Comparison of ENCODE assay signal across 31 cellular contexts in the genomic region with DNA sequence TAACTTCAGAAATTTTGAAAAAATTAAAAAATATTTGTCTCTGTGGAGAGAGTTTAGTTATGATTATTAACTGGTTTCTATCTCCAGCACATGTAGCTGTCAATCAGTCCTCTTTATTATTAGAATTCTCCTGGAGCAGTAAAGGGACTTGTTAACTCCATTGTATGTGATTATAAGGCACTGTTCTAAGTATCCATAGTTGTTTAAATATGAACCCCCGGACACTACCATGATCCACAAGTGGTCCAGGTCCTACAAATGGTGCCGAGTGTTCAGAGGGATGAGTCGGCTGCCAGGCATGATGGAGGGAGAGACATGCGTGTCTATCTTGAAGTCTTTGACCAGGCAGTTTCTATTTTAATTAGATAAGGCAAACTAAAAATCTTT.
DNase-seq lines count a peak whose midpoint lies in the region; ATAC-seq and TF ChIP-seq lines count a peak whose summit lies in the region.
"Had no signal": no experiment of that assay in that cellular context is flagged by ENCODE, and none has a peak within 500 bp of the region (broad histone marks: within the 10 kb centered on the region; RNA-seq: fewer than 3 reads in every experiment).

No MANE protein-coding gene starts in this region.

- H3K4me2 ChIP-seq in BLaER1 (peak overlapping the region; percentile 78), KMS-11 (peak overlapping the region; percentile 93)

- no peak overlapping the region for H3K4me3 ChIP-seq in BLaER1
- no peak overlapping the region for H3K4me3 ChIP-seq in KMS-11 (IDR thresholded peaks at IDR 0.05; ENCODE audit: insufficient read depth, low read depth, low read length)
- H3K4me3 ChIP-seq in brain microvascular endothelial cell (ENCODE audit: low read depth, low read length) = no peak overlapping the region
- H3K4me3 ChIP-seq: ascending aorta, esophagus muscularis mucosa, heart right ventricle, K562, left ventricle myocardium inferior, transverse colon had no signal

- H2AFZ ChIP-seq in KMS-11 (ENCODE audit: low read depth) = peak overlapping the region; percentile 68; the same call in 1 of the 2 replicates

- no peaks in the 10 kb centered on the region for H3K36me3 Mint-ChIP-seq in nephron (ENCODE audit: low read depth)
- H3K36me3 Mint-ChIP-seq: activated naive CD8-positive, alpha-beta T cell treated with anti-CD3 and anti-CD28 coated beads for 36 hours; stimulated activated effector memory CD8-positive, alpha-beta T cell treated with anti-CD3 and anti-CD28 coated beads, Interleukin-12 subunit alpha, Interleukin-12 subunit beta, amount 100 ng/mL, for 72 hours had no signal

- no peak for TF ChIP-seq CTCF in KMS-11 (conservative IDR thresholded peaks at IDR 0.05; ENCODE audit: low read depth, low read length)
- TF ChIP-seq CTCF in brain microvascular endothelial cell (IDR thresholded peaks at IDR 0.05; ENCODE audit: low read depth, low read length, missing control alignments) = no peak
- TF ChIP-seq CTCF in nephron (IDR thresholded peaks at IDR 0.05; ENCODE audit: unreplicated experiment in 3 of 3) = no peak

- no peaks in the 10 kb centered on the region for H3K9me3 Mint-ChIP-seq in nephron
- H3K9me3 Mint-ChIP-seq: activated naive CD8-positive, alpha-beta T cell treated with anti-CD3 and anti-CD28 coated beads for 36 hours; central memory CD8-positive, alpha-beta T cell; stimulated activated effector memory CD8-positive, alpha-beta T cell treated with anti-CD3 and anti-CD28 coated beads, Interleukin-12 subunit alpha, Interleukin-12 subunit beta, amount 100 ng/mL, for 72 hours; T-helper 2 cell treated with Interferon-gamma antibody and Interleukin-4, amounts not matched to agents 5 μg/mL and 100 μg/mL, for 36 hours had no signal

- H3K27ac ChIP-seq in BLaER1 (peak overlapping the region; percentile 44; the same call in 1 of the 2 replicates), KMS-11 (peak overlapping the region; percentile 72), brain microvascular endothelial cell (peak overlapping the region; percentile 49)
- H3K27ac ChIP-seq: ascending aorta, esophagus muscularis mucosa, foreskin keratinocyte, heart right ventricle, left ventricle myocardium inferior, neutrophil, transverse colon had no signal

- H3K9me3 ChIP-seq in BLaER1 = no peaks in the 10 kb centered on the region
- H3K9me3 ChIP-seq: ascending aorta, Caco-2, esophagus muscularis mucosa, heart right ventricle, left ventricle myocardium inferior, neutrophil, transverse colon had no signal

- DNase-seq in brain microvascular endothelial cell (no peak), NCI-H2029 (lab: John Stamatoyannopoulos, UW) (no peak), amygdala (lab: John Stamatoyannopoulos, UW) (no peak)
- DNase-seq: ACHN; activated CD4-positive, alpha-beta T cell treated with anti-CD3 and anti-CD28 coated beads for 4 hours; activated CD8-positive, alpha-beta T cell treated with anti-CD3 and anti-CD28 coated beads, Interleukin-2, amount 10 ng/mL, durations not matched to agents 7 days and 5 days; activated effector memory CD4-positive, alpha-beta T cell treated with anti-CD3 and anti-CD28 coated beads, Interleukin-2, amount 50 U/mL, for 16 hours; activated naive CD8-positive, alpha-beta T cell treated with anti-CD3 and anti-CD28 coated beads for 36 hours; activated T-cell treated with anti-CD3 and anti-CD28 coated beads for 4 hours; Caco-2; foreskin keratinocyte; GDM1; heart right ventricle; left ventricle myocardium inferior; naive B cell; NCI-H1930; NCI-H2227 treated with DMSO at 0.1 percent for 48 hours; NCI-H526 treated with DMSO at 0.1 percent for 48 hours; transverse colon had no signal

- H3K27me3 Mint-ChIP-seq in nephron (ENCODE audit: low read depth) = no peaks in the 10 kb centered on the region

- no peaks in the 10 kb centered on the region for H3K27me3 ChIP-seq in BLaER1
- H3K27me3 ChIP-seq in KMS-11 (ENCODE audit: insufficient read depth, low read depth) = no peaks in the 10 kb centered on the region
- H3K27me3 ChIP-seq in brain microvascular endothelial cell (replicated peaks) = no peaks in the 10 kb centered on the region
- H3K27me3 ChIP-seq: ascending aorta, esophagus muscularis mucosa, heart right ventricle, transverse colon had no signal

- peak overlapping the region; percentile 93 to 95 (median 94) for H3K27ac Mint-ChIP-seq in nephron
- H3K27ac Mint-ChIP-seq: activated CD8-positive, alpha-beta T cell treated with anti-CD3 and anti-CD28 coated beads, Interleukin-2, amount 10 ng/mL, durations not matched to agents 7 days and 5 days; activated naive CD8-positive, alpha-beta T cell treated with anti-CD3 and anti-CD28 coated beads for 36 hours; stimulated activated effector memory CD8-positive, alpha-beta T cell treated with anti-CD3 and anti-CD28 coated beads, Interleukin-12 subunit alpha, Interleukin-12 subunit beta, amount 100 ng/mL, for 72 hours; T-helper 2 cell treated with Interferon-gamma antibody and Interleukin-4, amounts not matched to agents 5 μg/mL and 100 μg/mL, for 36 hours had no signal

- ATAC-seq in HG02870 (IDR thresholded peaks at IDR 0.05; ENCODE audit: unreplicated experiment) = no peak
- no peak for ATAC-seq in HG02885 (IDR thresholded peaks at IDR 0.05; ENCODE audit: poor library complexity, unreplicated experiment)
- ATAC-seq: activated CD8-positive, alpha-beta T cell treated with anti-CD3 and anti-CD28 coated beads, Interleukin-2, amount 10 ng/mL, durations not matched to agents 7 days and 5 days; foreskin keratinocyte; K562; stimulated activated effector memory CD8-positive, alpha-beta T cell treated with anti-CD3 and anti-CD28 coated beads, Interleukin-12 subunit alpha, Interleukin-12 subunit beta, amount 100 ng/mL, for 72 hours had no signal

- H3K36me3 ChIP-seq in BLaER1 (no peaks in the 10 kb centered on the region), KMS-11 (ENCODE audit: insufficient read depth) (no peaks in the 10 kb centered on the region), brain microvascular endothelial cell (replicated peaks) (no peaks in the 10 kb centered on the region)
- H3K36me3 ChIP-seq: ascending aorta, esophagus muscularis mucosa, heart right ventricle, left ventricle myocardium inferior, neutrophil, transverse colon had no signal

- H3K4me1 ChIP-seq in BLaER1 (peaks cover 57% of the 10 kb centered on the region), KMS-11 (ENCODE audit: low read depth, poor library complexity, severe bottlenecking) (peaks cover 54% of the 10 kb centered on the region)
- H3K4me1 ChIP-seq: ascending aorta, Caco-2, foreskin keratinocyte had no signal

- H3K4me1 Mint-ChIP-seq in nephron = peaks cover 76% of the 10 kb centered on the region
- H3K4me1 Mint-ChIP-seq: central memory CD8-positive, alpha-beta T cell; naive B cell; stimulated activated effector memory CD8-positive, alpha-beta T cell treated with anti-CD3 and anti-CD28 coated beads, Interleukin-12 subunit alpha, Interleukin-12 subunit beta, amount 100 ng/mL, for 72 hours had no signal

- peak overlapping the region; percentile 69 to 99 (median 88) for H3K4me3 Mint-ChIP-seq in nephron
- H3K4me3 Mint-ChIP-seq: activated CD8-positive, alpha-beta T cell treated with anti-CD3 and anti-CD28 coated beads, Interleukin-2, amount 10 ng/mL, durations not matched to agents 7 days and 5 days; activated naive CD8-positive, alpha-beta T cell treated with anti-CD3 and anti-CD28 coated beads for 36 hours; central memory CD8-positive, alpha-beta T cell; naive B cell; stimulated activated effector memory CD8-positive, alpha-beta T cell treated with anti-CD3 and anti-CD28 coated beads, Interleukin-12 subunit alpha, Interleukin-12 subunit beta, amount 100 ng/mL, for 72 hours; T-helper 2 cell treated with Interferon-gamma antibody and Interleukin-4, amounts not matched to agents 5 μg/mL and 100 μg/mL, for 36 hours had no signal

- H3K79me2 ChIP-seq in KMS-11 (ENCODE audit: insufficient read depth, low read depth) = no peaks in the 10 kb centered on the region

- H4K20me1 ChIP-seq in BLaER1 (no peaks in the 10 kb centered on the region), KMS-11 (ENCODE audit: insufficient read depth) (no peaks in the 10 kb centered on the region)

- in situ Hi-C loops in brain microvascular endothelial cell (cut with HindIII; ENCODE audit: low pct_ligation_motif_present, low sequenced_read_pairs) = no loop called here

- H3K9ac ChIP-seq in BLaER1 (no peak overlapping the region), KMS-11 (peak overlapping the region; percentile 45; the same call in 1 of the 2 replicates)
